8 cellular contexts compared by ENCODE assay signal in genomic region chr15:58331903-58332675, GRCh38.
A peak's percentile ranks its signal among the peaks of the same experiment; 100 is the strongest.
DNase-seq lines count a peak whose midpoint lies in the region; ATAC-seq, FAIRE-seq and TF ChIP-seq lines count a peak whose summit lies in the region.

No MANE protein-coding gene starts in this region.

- no peak overlapping the region for H3K4me3 ChIP-seq in bronchial epithelial cell (ENCODE audit: low read depth, low read length)

- intact Hi-C loops in activated B cell treated with CpG ODN at 0.5 μM for 24 hours (cut with micrococcal nuclease), result no loop called here

- peak; percentile 86 for ATAC-seq in GM18498 (IDR thresholded peaks at IDR 0.05; ENCODE audit: unreplicated experiment)
- peak; percentile 70 for ATAC-seq in HG03064 (IDR thresholded peaks at IDR 0.05; ENCODE audit: low read depth, unreplicated experiment)
- peak; percentile 65 for ATAC-seq in activated B cell treated with CpG ODN at 0.5 μM for 24 hours (ENCODE audit: low read depth)
- no peak for ATAC-seq in GM21515 (IDR thresholded peaks at IDR 0.05; ENCODE audit: unreplicated experiment)

- no peak overlapping the region for H3K27ac Mint-ChIP-seq in activated B cell treated with CpG ODN at 0.5 μM for 24 hours

- FAIRE-seq in bronchial epithelial cell (lab: Jason Lieb, UNC), result peak; percentile 60
- FAIRE-seq in islet of Langerhans (lab: Jason Lieb, UNC), result peak; percentile 95

- H3K36me3 ChIP-seq in bronchial epithelial cell (ENCODE audit: control insufficient read depth, insufficient read depth, low read length), result no peaks in the 10 kb centered on the region

- H3K27me3 Mint-ChIP-seq in activated B cell treated with CpG ODN at 0.5 μM for 24 hours, result peaks cover 10% of the 10 kb centered on the region

- no peaks in the 10 kb centered on the region for H3K9me3 Mint-ChIP-seq in activated B cell treated with CpG ODN at 0.5 μM for 24 hours

- POLR2A ChIA-PET in activated B cell treated with CpG ODN at 0.5 μM for 24 hours (lab: Charles Lee), result no interaction called here

- no peak overlapping the region for H3K4me3 Mint-ChIP-seq in activated B cell treated with CpG ODN at 0.5 μM for 24 hours

- CTCF ChIA-PET in activated B cell treated with CpG ODN at 0.5 μM for 24 hours (lab: Charles Lee), result no interaction called here

- TF ChIP-seq CTCF in activated B cell treated with CpG ODN at 0.5 μM for 24 hours (IDR thresholded peaks at IDR 0.05), result no peak
- no peak for TF ChIP-seq CTCF in bronchial epithelial cell (IDR thresholded peaks at IDR 0.05; ENCODE audit: insufficient read depth, low read length, severe bottlenecking)

- H3K4me1 Mint-ChIP-seq in activated B cell treated with CpG ODN at 0.5 μM for 24 hours, result peaks cover 12% of the 10 kb centered on the region

- H3K36me3 Mint-ChIP-seq in activated B cell treated with CpG ODN at 0.5 μM for 24 hours (ENCODE audit: low read depth), result no peaks in the 10 kb centered on the region

- H3K27me3 ChIP-seq in bronchial epithelial cell (ENCODE audit: control insufficient read depth, insufficient read depth, low read length), result no peaks in the 10 kb centered on the region

- DNase-seq in NCI-H2196 (lab: John Stamatoyannopoulos, UW; ENCODE audit: unreplicated experiment) (peak; percentile 85), activated B cell treated with CpG ODN at 0.5 μM for 24 hours (no peak), bronchial epithelial cell (ENCODE audit: low read depth) (peak; percentile 99)
- DNase-seq in stimulated activated CD4-positive, alpha-beta T cell treated with anti-CD3 and anti-CD28 coated beads, Interleukin-12 subunit alpha, Interleukin-12 subunit beta, amount 100 ng/mL, for 24 hours (ENCODE audit: low read depth in 2 of 2), result peak; percentile 79 to 84
